Comparison of ENCODE assay signal across 1 cellular context in the genomic region with DNA sequence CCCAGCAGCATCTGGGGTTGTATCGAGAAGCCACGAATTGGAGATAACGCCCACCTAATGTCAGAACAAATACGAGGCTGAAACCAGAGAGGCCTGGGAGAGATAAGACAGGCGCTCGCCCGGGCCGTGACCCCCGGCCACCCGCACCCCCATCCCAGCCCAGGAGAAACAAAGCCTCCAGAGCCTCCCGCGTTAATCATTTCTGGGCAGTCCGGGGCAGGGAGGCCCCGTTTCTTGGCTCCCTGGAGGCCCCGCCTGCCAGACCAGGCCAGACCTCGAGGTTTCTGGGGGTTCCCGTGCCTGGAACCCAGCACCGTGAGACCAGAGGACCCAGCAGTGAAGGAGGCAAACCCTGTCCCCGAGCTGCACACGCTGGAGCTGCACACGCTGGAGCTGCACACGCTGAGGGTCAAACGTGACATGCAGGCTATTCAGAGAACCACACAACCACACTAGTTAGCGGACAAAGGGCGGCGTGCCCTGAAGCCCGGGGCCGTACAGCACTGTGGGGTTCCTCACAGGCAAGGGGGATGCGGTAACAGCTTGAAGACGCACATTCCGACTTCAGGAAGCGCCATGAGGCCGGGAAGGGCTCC.
A peak's percentile ranks its signal among the peaks of the same experiment; 100 is the strongest.
TF ChIP-seq lines count a peak whose summit lies in the region.

No MANE protein-coding gene starts in this region.

TF ChIP-seq in HepG2, 621 proteins besides CTCF, POLR2A, EP300 and RAD21 (continued from another document and continues in another):
- TF ChIP-seq SOX13 (IDR thresholded peaks at IDR 0.05) (no peak), SOX13 (CRISPR knock-in tag; conservative IDR thresholded peaks at IDR 0.05 in 1 of 2, IDR thresholded peaks at IDR 0.05 in 1 of 2) (peak in 1 of 2 experiments; percentile 65; a peak in 2 of 4 replicates), ZFP82 (CRISPR knock-in tag; IDR thresholded peaks at IDR 0.05; ENCODE audit: borderline replicate concordance) (no peak), ZFP90 (CRISPR knock-in tag; IDR thresholded peaks at IDR 0.05; ENCODE audit: borderline replicate concordance) (no peak), IKZF5 (CRISPR knock-in tag; IDR thresholded peaks at IDR 0.05) (no peak), ZNF292 (CRISPR knock-in tag; IDR thresholded peaks at IDR 0.05; ENCODE audit: borderline replicate concordance, low read depth) (no peak), MAZ (IDR thresholded peaks at IDR 0.05; ENCODE audit: borderline replicate concordance, low read depth, low read length) (no peak), MAZ (CRISPR knock-in tag; IDR thresholded peaks at IDR 0.05; ENCODE audit: low read depth) (peak; percentile 58), MED13 (CRISPR knock-in tag; IDR thresholded peaks at IDR 0.05) (no peak), THAP11 (CRISPR knock-in tag; IDR thresholded peaks at IDR 0.05) (0 out of 2 replicates have a peak, but pooled peaks have one; percentile 26), GATA4 (IDR thresholded peaks at IDR 0.05; ENCODE audit: borderline replicate concordance, low read depth) (peak; percentile 24; the same call in 1 of the 2 replicates), HNF1A (IDR thresholded peaks at IDR 0.05; ENCODE audit: low read depth) (peak; percentile 80), HNF1A (CRISPR knock-in tag; IDR thresholded peaks at IDR 0.05; ENCODE audit: borderline replicate concordance) (peak; percentile 92; the same call in 1 of the 2 replicates), RORA (CRISPR knock-in tag; IDR thresholded peaks at IDR 0.05) (no peak), TCF7 (IDR thresholded peaks at IDR 0.05; ENCODE audit: low read depth) (0 out of 2 replicates have a peak, but pooled peaks have one; percentile 19), ZMYM4 (CRISPR knock-in tag; IDR thresholded peaks at IDR 0.05) (0 out of 2 replicates have a peak, but pooled peaks have one; percentile 26), KDM2A (CRISPR knock-in tag; IDR thresholded peaks at IDR 0.05; ENCODE audit: borderline replicate concordance, low read depth) (peak; percentile 21; the same call in 1 of the 2 replicates), SALL1 (CRISPR knock-in tag; IDR thresholded peaks at IDR 0.05) (peak; percentile 51; the same call in 1 of the 2 replicates), CSRNP1 (CRISPR knock-in tag; IDR thresholded peaks at IDR 0.05) (no peak), FOXJ3 (CRISPR knock-in tag; IDR thresholded peaks at IDR 0.05; ENCODE audit: borderline replicate concordance) (peak; percentile 59; the same call in 1 of the 2 replicates), ZNF841 (CRISPR knock-in tag; IDR thresholded peaks at IDR 0.05; ENCODE audit: borderline replicate concordance) (no peak), MAFK (conservative IDR thresholded peaks at IDR 0.05 in 1 of 2, IDR thresholded peaks at IDR 0.05 in 1 of 2; ENCODE audit: low read length in 2 of 2) (no peak), ZNF124 (CRISPR knock-in tag; IDR thresholded peaks at IDR 0.05) (no peak), ZNF263 (CRISPR knock-in tag; IDR thresholded peaks at IDR 0.05) (peak; percentile 14; the same call in 1 of the 2 replicates), KLF11 (CRISPR knock-in tag; IDR thresholded peaks at IDR 0.05) (no peak), ZNF343 (CRISPR knock-in tag; IDR thresholded peaks at IDR 0.05) (0 out of 2 replicates have a peak, but pooled peaks have one; percentile 18), PAWR (CRISPR knock-in tag; IDR thresholded peaks at IDR 0.05; ENCODE audit: borderline replicate concordance) (no peak), ZNF777 (CRISPR knock-in tag; IDR thresholded peaks at IDR 0.05) (0 out of 2 replicates have a peak, but pooled peaks have one; percentile 22)
- TF ChIP-seq, protein P1, sequence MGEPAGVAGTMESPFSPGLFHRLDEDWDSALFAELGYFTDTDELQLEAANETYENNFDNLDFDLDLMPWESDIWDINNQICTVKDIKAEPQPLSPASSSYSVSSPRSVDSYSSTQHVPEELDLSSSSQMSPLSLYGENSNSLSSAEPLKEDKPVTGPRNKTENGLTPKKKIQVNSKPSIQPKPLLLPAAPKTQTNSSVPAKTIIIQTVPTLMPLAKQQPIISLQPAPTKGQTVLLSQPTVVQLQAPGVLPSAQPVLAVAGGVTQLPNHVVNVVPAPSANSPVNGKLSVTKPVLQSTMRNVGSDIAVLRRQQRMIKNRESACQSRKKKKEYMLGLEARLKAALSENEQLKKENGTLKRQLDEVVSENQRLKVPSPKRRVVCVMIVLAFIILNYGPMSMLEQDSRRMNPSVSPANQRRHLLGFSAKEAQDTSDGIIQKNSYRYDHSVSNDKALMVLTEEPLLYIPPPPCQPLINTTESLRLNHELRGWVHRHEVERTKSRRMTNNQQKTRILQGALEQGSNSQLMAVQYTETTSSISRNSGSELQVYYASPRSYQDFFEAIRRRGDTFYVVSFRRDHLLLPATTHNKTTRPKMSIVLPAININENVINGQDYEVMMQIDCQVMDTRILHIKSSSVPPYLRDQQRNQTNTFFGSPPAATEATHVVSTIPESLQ (CRISPR knock-in tag; conservative IDR thresholded peaks at IDR 0.05): no peak
- TF ChIP-seq, protein P2, sequence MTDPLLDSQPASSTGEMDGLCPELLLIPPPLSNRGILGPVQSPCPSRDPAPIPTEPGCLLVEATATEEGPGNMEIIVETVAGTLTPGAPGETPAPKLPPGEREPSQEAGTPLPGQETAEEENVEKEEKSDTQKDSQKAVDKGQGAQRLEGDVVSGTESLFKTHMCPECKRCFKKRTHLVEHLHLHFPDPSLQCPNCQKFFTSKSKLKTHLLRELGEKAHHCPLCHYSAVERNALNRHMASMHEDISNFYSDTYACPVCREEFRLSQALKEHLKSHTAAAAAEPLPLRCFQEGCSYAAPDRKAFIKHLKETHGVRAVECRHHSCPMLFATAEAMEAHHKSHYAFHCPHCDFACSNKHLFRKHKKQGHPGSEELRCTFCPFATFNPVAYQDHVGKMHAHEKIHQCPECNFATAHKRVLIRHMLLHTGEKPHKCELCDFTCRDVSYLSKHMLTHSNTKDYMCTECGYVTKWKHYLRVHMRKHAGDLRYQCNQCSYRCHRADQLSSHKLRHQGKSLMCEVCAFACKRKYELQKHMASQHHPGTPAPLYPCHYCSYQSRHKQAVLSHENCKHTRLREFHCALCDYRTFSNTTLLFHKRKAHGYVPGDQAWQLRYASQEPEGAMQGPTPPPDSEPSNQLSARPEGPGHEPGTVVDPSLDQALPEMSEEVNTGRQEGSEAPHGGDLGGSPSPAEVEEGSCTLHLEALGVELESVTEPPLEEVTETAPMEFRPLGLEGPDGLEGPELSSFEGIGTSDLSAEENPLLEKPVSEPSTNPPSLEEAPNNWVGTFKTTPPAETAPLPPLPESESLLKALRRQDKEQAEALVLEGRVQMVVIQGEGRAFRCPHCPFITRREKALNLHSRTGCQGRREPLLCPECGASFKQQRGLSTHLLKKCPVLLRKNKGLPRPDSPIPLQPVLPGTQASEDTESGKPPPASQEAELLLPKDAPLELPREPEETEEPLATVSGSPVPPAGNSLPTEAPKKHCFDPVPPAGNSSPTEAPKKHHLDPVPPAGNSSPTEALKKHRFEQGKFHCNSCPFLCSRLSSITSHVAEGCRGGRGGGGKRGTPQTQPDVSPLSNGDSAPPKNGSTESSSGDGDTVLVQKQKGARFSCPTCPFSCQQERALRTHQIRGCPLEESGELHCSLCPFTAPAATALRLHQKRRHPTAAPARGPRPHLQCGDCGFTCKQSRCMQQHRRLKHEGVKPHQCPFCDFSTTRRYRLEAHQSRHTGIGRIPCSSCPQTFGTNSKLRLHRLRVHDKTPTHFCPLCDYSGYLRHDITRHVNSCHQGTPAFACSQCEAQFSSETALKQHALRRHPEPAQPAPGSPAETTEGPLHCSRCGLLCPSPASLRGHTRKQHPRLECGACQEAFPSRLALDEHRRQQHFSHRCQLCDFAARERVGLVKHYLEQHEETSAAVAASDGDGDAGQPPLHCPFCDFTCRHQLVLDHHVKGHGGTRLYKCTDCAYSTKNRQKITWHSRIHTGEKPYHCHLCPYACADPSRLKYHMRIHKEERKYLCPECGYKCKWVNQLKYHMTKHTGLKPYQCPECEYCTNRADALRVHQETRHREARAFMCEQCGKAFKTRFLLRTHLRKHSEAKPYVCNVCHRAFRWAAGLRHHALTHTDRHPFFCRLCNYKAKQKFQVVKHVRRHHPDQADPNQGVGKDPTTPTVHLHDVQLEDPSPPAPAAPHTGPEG (CRISPR knock-in tag; IDR thresholded peaks at IDR 0.05): no peak
- TF ChIP-seq, protein P3, sequence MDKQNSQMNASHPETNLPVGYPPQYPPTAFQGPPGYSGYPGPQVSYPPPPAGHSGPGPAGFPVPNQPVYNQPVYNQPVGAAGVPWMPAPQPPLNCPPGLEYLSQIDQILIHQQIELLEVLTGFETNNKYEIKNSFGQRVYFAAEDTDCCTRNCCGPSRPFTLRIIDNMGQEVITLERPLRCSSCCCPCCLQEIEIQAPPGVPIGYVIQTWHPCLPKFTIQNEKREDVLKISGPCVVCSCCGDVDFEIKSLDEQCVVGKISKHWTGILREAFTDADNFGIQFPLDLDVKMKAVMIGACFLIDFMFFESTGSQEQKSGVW (CRISPR knock-in tag; IDR thresholded peaks at IDR 0.05; ENCODE audit: borderline replicate concordance): no peak
- TF ChIP-seq, protein P4, sequence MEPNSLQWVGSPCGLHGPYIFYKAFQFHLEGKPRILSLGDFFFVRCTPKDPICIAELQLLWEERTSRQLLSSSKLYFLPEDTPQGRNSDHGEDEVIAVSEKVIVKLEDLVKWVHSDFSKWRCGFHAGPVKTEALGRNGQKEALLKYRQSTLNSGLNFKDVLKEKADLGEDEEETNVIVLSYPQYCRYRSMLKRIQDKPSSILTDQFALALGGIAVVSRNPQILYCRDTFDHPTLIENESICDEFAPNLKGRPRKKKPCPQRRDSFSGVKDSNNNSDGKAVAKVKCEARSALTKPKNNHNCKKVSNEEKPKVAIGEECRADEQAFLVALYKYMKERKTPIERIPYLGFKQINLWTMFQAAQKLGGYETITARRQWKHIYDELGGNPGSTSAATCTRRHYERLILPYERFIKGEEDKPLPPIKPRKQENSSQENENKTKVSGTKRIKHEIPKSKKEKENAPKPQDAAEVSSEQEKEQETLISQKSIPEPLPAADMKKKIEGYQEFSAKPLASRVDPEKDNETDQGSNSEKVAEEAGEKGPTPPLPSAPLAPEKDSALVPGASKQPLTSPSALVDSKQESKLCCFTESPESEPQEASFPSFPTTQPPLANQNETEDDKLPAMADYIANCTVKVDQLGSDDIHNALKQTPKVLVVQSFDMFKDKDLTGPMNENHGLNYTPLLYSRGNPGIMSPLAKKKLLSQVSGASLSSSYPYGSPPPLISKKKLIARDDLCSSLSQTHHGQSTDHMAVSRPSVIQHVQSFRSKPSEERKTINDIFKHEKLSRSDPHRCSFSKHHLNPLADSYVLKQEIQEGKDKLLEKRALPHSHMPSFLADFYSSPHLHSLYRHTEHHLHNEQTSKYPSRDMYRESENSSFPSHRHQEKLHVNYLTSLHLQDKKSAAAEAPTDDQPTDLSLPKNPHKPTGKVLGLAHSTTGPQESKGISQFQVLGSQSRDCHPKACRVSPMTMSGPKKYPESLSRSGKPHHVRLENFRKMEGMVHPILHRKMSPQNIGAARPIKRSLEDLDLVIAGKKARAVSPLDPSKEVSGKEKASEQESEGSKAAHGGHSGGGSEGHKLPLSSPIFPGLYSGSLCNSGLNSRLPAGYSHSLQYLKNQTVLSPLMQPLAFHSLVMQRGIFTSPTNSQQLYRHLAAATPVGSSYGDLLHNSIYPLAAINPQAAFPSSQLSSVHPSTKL (CRISPR knock-in tag; IDR thresholded peaks at IDR 0.05): peak; percentile 15; the same call in 1 of the 2 replicates
- TF ChIP-seq, protein P5, sequence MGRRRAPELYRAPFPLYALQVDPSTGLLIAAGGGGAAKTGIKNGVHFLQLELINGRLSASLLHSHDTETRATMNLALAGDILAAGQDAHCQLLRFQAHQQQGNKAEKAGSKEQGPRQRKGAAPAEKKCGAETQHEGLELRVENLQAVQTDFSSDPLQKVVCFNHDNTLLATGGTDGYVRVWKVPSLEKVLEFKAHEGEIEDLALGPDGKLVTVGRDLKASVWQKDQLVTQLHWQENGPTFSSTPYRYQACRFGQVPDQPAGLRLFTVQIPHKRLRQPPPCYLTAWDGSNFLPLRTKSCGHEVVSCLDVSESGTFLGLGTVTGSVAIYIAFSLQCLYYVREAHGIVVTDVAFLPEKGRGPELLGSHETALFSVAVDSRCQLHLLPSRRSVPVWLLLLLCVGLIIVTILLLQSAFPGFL (CRISPR knock-in tag; IDR thresholded peaks at IDR 0.05): no peak
